ENCODE assay signal across 23 cellular contexts in the genomic region with DNA sequence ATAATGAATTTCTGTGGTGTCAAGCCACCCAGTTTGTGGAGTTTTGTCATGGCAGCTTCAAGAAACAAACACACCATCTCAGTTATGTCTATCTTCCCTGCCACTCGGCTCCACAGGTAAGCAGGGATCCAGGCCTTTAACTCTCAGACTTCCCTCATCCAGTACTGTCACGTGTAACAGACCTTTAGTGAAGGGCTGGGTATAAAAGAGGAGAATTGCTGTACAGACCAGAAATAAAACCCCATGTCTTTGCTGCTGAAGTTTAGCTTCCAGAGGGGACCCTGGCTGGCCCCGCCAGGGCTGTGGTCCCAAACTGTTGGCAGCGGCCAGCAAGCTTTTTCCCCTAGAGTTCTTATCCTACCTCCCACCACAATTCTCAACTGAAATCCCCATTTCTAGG.
"Had no signal": no experiment of that assay in that cellular context is flagged by ENCODE, and none has a peak within 500 bp of the region (broad histone marks: within the 10 kb centered on the region; RNA-seq: fewer than 3 reads in every experiment).

No MANE protein-coding gene starts in this region.

- DNase-seq: activated CD4-positive, alpha-beta memory T cell treated with anti-CD3 and anti-CD28 coated beads for 36 hours; activated CD4-positive, alpha-beta T cell treated with anti-CD3 and anti-CD28 coated beads, Interleukin-2, amount 10 ng/mL, durations not matched to agents 7 days and 5 days; activated CD4-positive, CD25-positive, alpha-beta regulatory T cell; activated effector memory CD4-positive, alpha-beta T cell treated with Interleukin-2 at 50 U/mL for 16 hours; activated naive CD4-positive, alpha-beta T cell treated with anti-CD3 and anti-CD28 coated beads for 36 hours; activated T-cell treated with anti-CD3 and anti-CD28 coated beads, Interleukin-2, amount 50 U/mL, for 72 hours; cerebellar nuclear complex; Kasumi-1; NCI-H1105 treated with DMSO at 0.1 percent for 48 hours; NCI-H1436 treated with DMSO at 0.1 percent for 48 hours; NCI-H187; NCI-H2081 treated with DMSO at 0.1 percent for 48 hours; NCI-H2171; NCI-H2227 treated with DMSO at 0.1 percent for 48 hours; NCI-H526; NCI-H774; RPMI8226; T-cell; T-helper 2 cell had no signal

- H3K4me3 ChIP-seq: SK-N-MC had no signal

- ATAC-seq: activated T-cell treated with anti-CD3 and anti-CD28 coated beads, Interleukin-2, amount 50 U/mL, for 72 hours; Panc1; Right ventricle myocardium inferior; T-cell had no signal

- H3K27ac ChIP-seq: SK-N-MC, VCaP had no signal
